ENCODE assay signal across 1 cellular context in genomic region chr11:2927851-2928604, GRCh38.
TF ChIP-seq lines count a peak whose summit lies in the region.

No MANE protein-coding gene starts in this region.

TF ChIP-seq in WTC11, 78 proteins besides CTCF, POLR2A, EP300 and RAD21 (continued from another document):
- TF ChIP-seq ATF6 (CRISPR knock-in tag; IDR thresholded peaks at IDR 0.05) (no peak), SMAD3 (CRISPR knock-in tag; IDR thresholded peaks at IDR 0.05; ENCODE audit: borderline replicate concordance) (no peak), E2F1 (CRISPR knock-in tag; IDR thresholded peaks at IDR 0.05) (no peak)
